Comparison of ENCODE assay signal across 15 cellular contexts in the genomic region with DNA sequence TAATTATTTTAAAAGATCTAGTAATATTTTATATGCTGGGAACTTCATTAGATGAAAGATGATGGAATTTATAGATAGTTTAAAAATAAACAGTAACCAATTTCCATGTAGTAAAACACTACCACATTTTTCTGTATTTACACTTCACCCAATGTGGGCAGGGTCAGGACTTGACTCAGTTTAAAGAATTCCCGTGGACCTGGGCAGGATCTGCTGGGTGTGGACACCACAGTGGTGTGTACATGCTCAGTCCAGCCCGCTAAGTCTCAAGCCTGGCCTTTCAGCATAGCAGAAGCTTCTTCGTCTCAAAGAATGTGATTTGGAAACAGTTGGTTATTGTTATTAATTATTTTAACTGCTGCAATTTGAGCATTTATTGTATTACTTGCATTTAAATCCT.
DNase-seq lines count a peak whose midpoint lies in the region; ATAC-seq and TF ChIP-seq lines count a peak whose summit lies in the region.
"Had no signal": no experiment of that assay in that cellular context is flagged by ENCODE, and none has a peak within 500 bp of the region (broad histone marks: within the 10 kb centered on the region; RNA-seq: fewer than 3 reads in every experiment).

No MANE protein-coding gene starts in this region.

- H3K27ac ChIP-seq in mammary epithelial cell (ENCODE audit: insufficient read depth, low read depth, low read length) (peak overlapping the region; percentile 73), right atrium auricular region (peak overlapping the region; percentile 70 to 74)

- in situ Hi-C loops in mammary epithelial cell (cut with MboI; ENCODE audit: low sequenced_read_pairs in 2 of 2) = loop anchor here (25.0 kb wide), 3 partner anchors 586 to 861 kb away; no protein-coding TSS in a partner anchor

- H3K36me3 ChIP-seq in mammary epithelial cell (ENCODE audit: insufficient read depth, low read length) (no peaks in the 10 kb centered on the region), right atrium auricular region (peaks cover 29% of the 10 kb centered on the region), skeletal muscle satellite cell (ENCODE audit: insufficient read depth, low read length) (peaks cover 26% of the 10 kb centered on the region)
- H3K36me3 ChIP-seq: BE2C had no signal

- 18% methylated on average over 3 of the region's 3 CpGs for WGBS in mammary epithelial cell (ENCODE audit: low coverage, missing lambda C conversion rate)

- DNase-seq in H4 (ENCODE audit: low spot score) (peak; percentile 4), mammary epithelial cell (peak; percentile 59), right atrium auricular region (ENCODE audit: low spot score) (peak; percentile 62), DMS79 treated with DMSO at 0.1 percent for 48 hours (lab: John Stamatoyannopoulos, UW) (no peak)
- DNase-seq: activated CD4-positive, alpha-beta T cell treated with anti-CD3 and anti-CD28 coated beads for 4 hours; BE2C; natural killer cell; NCI-H1417 treated with DMSO at 0.1 percent for 48 hours; stimulated activated CD4-positive, alpha-beta T cell treated with anti-CD3 and anti-CD28 coated beads, Interleukin-1b, Interleukin-23, amount 100 ng/mL, for 48 hours; stimulated activated naive CD4-positive, alpha-beta T cell treated with Interleukin-2 at 50 U/mL for 16 hours; SW 1271 had no signal

- CTCF ChIA-PET in mammary epithelial cell (lab: Charles Lee; ENCODE audit: low non-redundant PET) = interaction anchor here (0.5 kb wide), 1 partner anchor 15 kb away, joined by 5 read pairs; no protein-coding TSS in a partner anchor

- ATAC-seq in GM21717 (IDR thresholded peaks at IDR 0.05; ENCODE audit: unreplicated experiment) (no peak), HG03196 (IDR thresholded peaks at IDR 0.05; ENCODE audit: unreplicated experiment) (no peak), GM21825 (IDR thresholded peaks at IDR 0.05; ENCODE audit: unreplicated experiment) (no peak)
- ATAC-seq: natural killer cell had no signal

- H3K9me3 ChIP-seq in mammary epithelial cell (replicated peaks; ENCODE audit: insufficient read depth, low read length) (no peaks in the 10 kb centered on the region), right atrium auricular region (no peaks in the 10 kb centered on the region), skeletal muscle satellite cell (replicated peaks; ENCODE audit: low read length) (no peaks in the 10 kb centered on the region)
- H3K9me3 ChIP-seq: BE2C had no signal

- no peaks in the 10 kb centered on the region for H4K20me1 ChIP-seq in mammary epithelial cell (ENCODE audit: insufficient read depth, low read length)

- no TSS peak for BruUV-seq in mammary epithelial cell (replicated peaks; lab: Mats Ljungman, UMichigan)

- H3K27me3 ChIP-seq in mammary epithelial cell (ENCODE audit: insufficient read depth, low read length) (no peaks in the 10 kb centered on the region), right atrium auricular region (no peaks in the 10 kb centered on the region), skeletal muscle satellite cell (ENCODE audit: control insufficient read depth, insufficient read depth, low read length) (no peaks in the 10 kb centered on the region)
- H3K27me3 ChIP-seq: BE2C had no signal

- H3K4me1 ChIP-seq in mammary epithelial cell (ENCODE audit: insufficient read depth, low read length) (peaks cover 38% of the 10 kb centered on the region), right atrium auricular region (peaks cover 0 to 57% of the 10 kb centered on the region in 2 donors), skeletal muscle satellite cell (ENCODE audit: control insufficient read depth, insufficient read depth, low read length) (peaks cover 73% of the 10 kb centered on the region)
- H3K4me1 ChIP-seq: BE2C had no signal

- intact Hi-C loops in mammary epithelial cell (cut with micrococcal nuclease) = no loop called here

- no peak overlapping the region for H3K9ac ChIP-seq in mammary epithelial cell (ENCODE audit: insufficient read depth, low read length)
- peak overlapping the region; percentile 60 for H3K9ac ChIP-seq in skeletal muscle satellite cell (ENCODE audit: low read depth, low read length)

- H3K4me2 ChIP-seq in mammary epithelial cell (ENCODE audit: insufficient read depth, low read depth, low read length) = peak overlapping the region; percentile 44
- peak overlapping the region; percentile 74 for H3K4me2 ChIP-seq in skeletal muscle satellite cell (ENCODE audit: low read length)

- no peak overlapping the region for H2AFZ ChIP-seq in mammary epithelial cell (ENCODE audit: low read depth, low read length)

- dilution Hi-C loops in mammary epithelial cell (cut with HindIII; ENCODE audit: low sequenced_read_pairs) = no loop called here

- TF ChIP-seq CTCF in mammary epithelial cell (conservative IDR thresholded peaks at IDR 0.05 in 1 of 2, IDR thresholded peaks at IDR 0.05 in 1 of 2; ENCODE audit: extremely low read depth in 1 of 2, insufficient read depth in 1 of 2, low read depth in 1 of 2, low read length in 2 of 2) (no peak), right atrium auricular region (IDR thresholded peaks at IDR 0.05) (no peak)

- H3K79me2 ChIP-seq in mammary epithelial cell (ENCODE audit: insufficient read depth, low read length) = no peaks in the 10 kb centered on the region

- H3K4me3 ChIP-seq in mammary epithelial cell (replicated peaks in 1 of 3; ENCODE audit: insufficient read depth in 1 of 3, low read depth in 2 of 3, low read length in 3 of 3) (no peak overlapping the region), right atrium auricular region (no peak overlapping the region), skeletal muscle satellite cell (ENCODE audit: low read length) (peak overlapping the region; percentile 4)
